24 cellular contexts compared by ENCODE assay signal in the genomic region with DNA sequence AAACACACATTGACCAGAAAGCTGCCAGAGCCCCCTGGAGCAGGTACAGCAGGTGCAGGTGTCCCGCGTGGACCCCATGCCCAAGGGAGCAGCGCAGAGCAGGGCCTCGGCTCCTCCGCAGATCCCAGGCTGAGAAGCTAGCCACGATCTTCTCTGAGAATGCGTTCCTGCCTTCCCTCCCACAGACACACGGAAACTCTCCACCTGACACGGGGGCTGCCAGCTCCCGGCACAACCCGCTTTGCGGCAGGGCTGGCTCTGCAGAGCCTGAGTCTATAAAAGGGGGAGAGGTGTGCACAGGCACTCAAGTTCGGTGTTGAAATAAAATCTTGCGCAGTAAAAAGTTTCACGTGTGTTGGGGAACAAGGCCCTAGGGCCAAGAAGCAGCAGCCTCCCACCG. TPM values are rescaled to one million over a fixed set of nuclear protein-coding genes. Genes with fewer than 3 reads are reported as not detected.
"Had no signal": no experiment of that assay in that cellular context is flagged by ENCODE, and none has a peak within 500 bp of the region (broad histone marks: within the 10 kb centered on the region; RNA-seq: fewer than 3 reads in every experiment).

No MANE protein-coding gene starts in this region.

- H3K4me3 ChIP-seq: cardiac muscle cell, K562, SJCRH30, SK-N-MC had no signal

- H3K27ac Mint-ChIP-seq: activated CD4-positive, alpha-beta T cell treated with anti-CD3 and anti-CD28 coated beads, Interleukin-2, amount 10 ng/mL, durations not matched to agents 24 days and 14 days; activated CD8-positive, alpha-beta T cell treated with anti-CD3 and anti-CD28 coated beads for 36 hours; activated naive CD8-positive, alpha-beta T cell treated with anti-CD3 and anti-CD28 coated beads for 36 hours had no signal

- DNase-seq: activated CD4-positive, alpha-beta T cell treated with anti-CD3 and anti-CD28 coated beads, Interleukin-2, amount 10 ng/mL, durations not matched to agents 24 days and 14 days; activated CD4-positive, alpha-beta T cell treated with anti-CD3 and anti-CD28 coated beads, Interleukin-2, amount 50 U/mL, for 4 hours; activated CD8-positive, alpha-beta T cell treated with anti-CD3 and anti-CD28 coated beads for 36 hours; activated naive CD4-positive, alpha-beta T cell; activated naive CD4-positive, alpha-beta T cell treated with anti-CD3 and anti-CD28 coated beads, Interleukin-2, amount 50 U/mL, for 16 hours; activated naive CD8-positive, alpha-beta T cell treated with anti-CD3 and anti-CD28 coated beads for 36 hours; activated T-cell treated with anti-CD3 and anti-CD28 coated beads, Interleukin-2, amount 50 U/mL, for 1 hour; amniotic stem cell; aorta; NCI-H1105; NCI-H1417 treated with DMSO at 0.1 percent for 48 hours; NCI-H187 treated with DMSO at 0.1 percent for 48 hours; NCI-H2081; NCI-H345; NCI-H524 treated with DMSO at 0.1 percent for 48 hours; SHP77; SJCRH30; T1000; WERI-Rb-1 had no signal

- H3K9me3 ChIP-seq: SJCRH30 had no signal

- H3K27me3 ChIP-seq: cardiac muscle cell had no signal

- H3K27ac ChIP-seq: cardiac muscle cell, SJCRH30, SK-N-MC, WERI-Rb-1 had no signal

- H3K9me3 Mint-ChIP-seq: activated CD4-positive, alpha-beta T cell treated with anti-CD3 and anti-CD28 coated beads, Interleukin-2, amount 10 ng/mL, durations not matched to agents 24 days and 14 days; activated CD8-positive, alpha-beta T cell treated with anti-CD3 and anti-CD28 coated beads for 36 hours; activated naive CD8-positive, alpha-beta T cell treated with anti-CD3 and anti-CD28 coated beads for 36 hours had no signal

- H3K36me3 Mint-ChIP-seq: activated naive CD8-positive, alpha-beta T cell treated with anti-CD3 and anti-CD28 coated beads for 36 hours had no signal

- H3K4me3 Mint-ChIP-seq: activated CD4-positive, alpha-beta T cell treated with anti-CD3 and anti-CD28 coated beads, Interleukin-2, amount 10 ng/mL, durations not matched to agents 24 days and 14 days; activated CD8-positive, alpha-beta T cell treated with anti-CD3 and anti-CD28 coated beads for 36 hours; activated naive CD8-positive, alpha-beta T cell treated with anti-CD3 and anti-CD28 coated beads for 36 hours had no signal

- H3K36me3 ChIP-seq: cardiac muscle cell, SJCRH30, WERI-Rb-1 had no signal

- H3K27me3 Mint-ChIP-seq: activated CD8-positive, alpha-beta T cell treated with anti-CD3 and anti-CD28 coated beads for 36 hours; activated naive CD8-positive, alpha-beta T cell treated with anti-CD3 and anti-CD28 coated beads for 36 hours had no signal

- ATAC-seq: activated CD8-positive, alpha-beta T cell treated with anti-CD3 and anti-CD28 coated beads for 36 hours; K562; Panc1 had no signal

RNA-seq across cellular contexts. Expression of gene MEGF6, which starts 9.6 kb away (rescaled TPM):
- total RNA-seq: SJCRH30 had no signal

RNA-seq across cellular contexts. Expression of gene TP73, which starts 50.6 kb away (rescaled TPM):
- total RNA-seq: cardiac muscle cell, RPMI7951 had no signal
